ENCODE assay signal across 9 cellular contexts in the genomic region with DNA sequence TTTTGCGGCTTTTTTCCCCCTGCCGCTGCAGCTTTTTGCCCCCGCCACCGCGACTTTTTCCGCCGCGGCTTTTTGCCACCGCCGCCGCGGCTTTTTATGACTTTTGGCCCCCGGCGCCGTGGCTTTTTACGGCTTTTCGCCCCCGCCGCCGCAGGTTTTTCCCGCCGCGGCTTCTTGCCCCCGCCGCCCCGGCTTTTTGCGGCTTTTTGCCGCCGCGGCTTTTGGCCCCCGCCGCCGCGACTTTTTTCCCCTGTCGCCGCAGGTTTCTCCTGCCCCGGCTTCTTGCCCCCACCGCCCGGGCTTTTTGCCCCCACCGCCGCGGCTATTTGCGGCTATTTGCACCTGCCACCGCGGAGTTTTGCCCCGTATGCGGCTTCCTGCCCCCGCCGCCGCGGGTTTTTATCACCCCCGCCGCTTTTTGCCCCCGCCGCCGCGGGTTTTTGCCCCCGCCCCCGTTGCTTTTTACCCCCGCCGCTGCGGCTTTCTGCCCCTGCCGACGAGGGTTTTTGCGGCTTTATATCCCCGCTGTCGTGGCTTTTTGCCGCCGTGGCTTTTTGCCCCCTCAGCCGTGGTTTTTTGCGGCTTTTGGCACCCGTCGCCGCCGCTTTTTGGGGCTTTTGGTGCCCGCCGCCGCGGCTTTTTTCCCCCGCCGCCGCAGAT.
DNase-seq lines count a peak whose midpoint lies in the region; ATAC-seq, FAIRE-seq and TF ChIP-seq lines count a peak whose summit lies in the region.
"Had no signal": no experiment of that assay in that cellular context is flagged by ENCODE, and none has a peak within 500 bp of the region (broad histone marks: within the 10 kb centered on the region; RNA-seq: fewer than 3 reads in every experiment).

No MANE protein-coding gene starts in this region.

- peak overlapping the region in 2 of 3 experiments; percentile 12 to 25 for H3K4me3 ChIP-seq in mammary epithelial cell (replicated peaks in 1 of 3; ENCODE audit: insufficient read depth in 1 of 3, low read depth in 2 of 3, low read length in 3 of 3)
- H3K4me3 ChIP-seq in HepG2 (replicated peaks in 1 of 3; ENCODE audit: insufficient read depth in 1 of 3, low read depth in 2 of 3, low read length in 3 of 3), result peak overlapping the region; percentile 46 to 61 (median 60); a peak in 5 of 6 replicates

- H2AFZ ChIP-seq in mammary epithelial cell (ENCODE audit: low read depth, low read length) (peak overlapping the region; percentile 49), HepG2 (ENCODE audit: low read length) (no peak overlapping the region)

- dilution Hi-C loops in mammary epithelial cell (cut with HindIII; ENCODE audit: low sequenced_read_pairs), result no loop called here

- DNase-seq in Right ventricle myocardium inferior (ENCODE audit: missing footprints), result peak; percentile 70
- DNase-seq in cardiac septum (ENCODE audit: low spot score), result no peak
- peak; percentile 2 for DNase-seq in mammary epithelial cell
- DNase-seq in HepG2 (ENCODE audit: low spot score), result no peak
- peak; percentile 54 for DNase-seq in urothelium cell line (ENCODE audit: low spot score)
- no peak for DNase-seq in NCI-H146 (lab: John Stamatoyannopoulos, UW)
- DNase-seq: DND-41 had no signal

- POLR2A ChIA-PET in HepG2 (lab: Yijun Ruan, JAX), result no interaction called here

- H3K27me3 ChIP-seq in mammary epithelial cell (ENCODE audit: insufficient read depth, low read length) (peaks cover 16% of the 10 kb centered on the region), HepG2 (ENCODE audit: control insufficient read depth in 1 of 2, insufficient read depth in 2 of 2, low read length in 2 of 2) (peaks cover 6 to 17% of the 10 kb centered on the region in 2 experiments; a peak in 3 of 5 replicates)

- BruUV-seq in mammary epithelial cell (replicated peaks; lab: Mats Ljungman, UMichigan), result no TSS peak
- BruUV-seq in HepG2 (replicated peaks; lab: Mats Ljungman, UMichigan), result no TSS peak

- CTCF ChIA-PET in mammary epithelial cell (lab: Charles Lee; ENCODE audit: low non-redundant PET), result no interaction called here
- CTCF ChIA-PET in HepG2 (lab: Yijun Ruan, JAX; ENCODE audit: low intra/inter-chr PET ratio, low total read pairs), result no interaction called here

- intact Hi-C loops in Right ventricle myocardium inferior (cut with DNase I) (no loop called here), cardiac septum (cut with DNase I) (no loop called here), mammary epithelial cell (cut with micrococcal nuclease) (no loop called here), HepG2 (cut with micrococcal nuclease; ENCODE audit: unreplicated experiment) (no loop called here)

- no peaks in the 10 kb centered on the region for H3K79me2 ChIP-seq in mammary epithelial cell (ENCODE audit: insufficient read depth, low read length)
- H3K79me2 ChIP-seq in HepG2 (ENCODE audit: insufficient read depth, low read length), result no peaks in the 10 kb centered on the region

- peak overlapping the region; percentile 41 for H3K4me2 ChIP-seq in mammary epithelial cell (ENCODE audit: insufficient read depth, low read depth, low read length)
- H3K4me2 ChIP-seq in HepG2 (ENCODE audit: low read depth, low read length), result peak overlapping the region; percentile 61

- no peaks in the 10 kb centered on the region for H4K20me1 ChIP-seq in mammary epithelial cell (ENCODE audit: insufficient read depth, low read length)
- no peaks in the 10 kb centered on the region for H4K20me1 ChIP-seq in HepG2 (ENCODE audit: insufficient read depth, low read length)

- WGBS in mammary epithelial cell (ENCODE audit: low coverage, missing lambda C conversion rate), result 6% methylated on average over 54 of the region's 82 CpGs
- WGBS in HepG2 (ENCODE audit: low lambda C conversion rate), result 13% methylated on average over 82 of the region's 82 CpGs

- no peak for TF ChIP-seq RAD21 in HepG2 (CRISPR knock-in tag; IDR thresholded peaks at IDR 0.05)

- H3K4me1 ChIP-seq in mammary epithelial cell (ENCODE audit: insufficient read depth, low read length) (no peaks in the 10 kb centered on the region), HepG2 (ENCODE audit: insufficient read depth, low read length) (no peaks in the 10 kb centered on the region)

- in situ Hi-C loops in mammary epithelial cell (cut with MboI; ENCODE audit: low sequenced_read_pairs in 2 of 2), result no loop called here
- in situ Hi-C loops in HepG2 (cut with HindIII; ENCODE audit: extremely low pct_ligation_motif_present, low pct_unique_long_range_greater_than_20kb), result no loop called here

- no peak for FAIRE-seq in HepG2 (lab: Jason Lieb, UNC)
- no peak for FAIRE-seq in urothelium cell line (lab: Jason Lieb, UNC)

- H3K27ac ChIP-seq in mammary epithelial cell (ENCODE audit: insufficient read depth, low read depth, low read length) (no peak overlapping the region), HepG2 (ENCODE audit: extremely low read length, insufficient read depth, low read length) (no peak overlapping the region)

- H3K36me3 ChIP-seq in mammary epithelial cell (ENCODE audit: insufficient read depth, low read length) (no peaks in the 10 kb centered on the region), HepG2 (replicated peaks in 1 of 2; ENCODE audit: control insufficient read depth in 1 of 2, insufficient read depth in 2 of 2, low read length in 2 of 2) (no peaks in the 10 kb centered on the region)

- ATAC-seq in Right ventricle myocardium inferior (peak; percentile 13), HepG2 (peak; percentile 60), HG03135 (IDR thresholded peaks at IDR 0.05; ENCODE audit: unreplicated experiment) (no peak), HG02938 (IDR thresholded peaks at IDR 0.05; ENCODE audit: unreplicated experiment) (no peak)

- H3K9me3 ChIP-seq in mammary epithelial cell (replicated peaks; ENCODE audit: insufficient read depth, low read length) (no peaks in the 10 kb centered on the region), HepG2 (ENCODE audit: low read length) (no peaks in the 10 kb centered on the region)

- TF ChIP-seq CTCF in mammary epithelial cell (conservative IDR thresholded peaks at IDR 0.05 in 1 of 2, IDR thresholded peaks at IDR 0.05 in 1 of 2; ENCODE audit: extremely low read depth in 1 of 2, insufficient read depth in 1 of 2, low read depth in 1 of 2, low read length in 2 of 2) (no peak), HepG2 (CRISPR knock-in tag; IDR thresholded peaks at IDR 0.05) (no peak)

- H3K9ac ChIP-seq in mammary epithelial cell (ENCODE audit: insufficient read depth, low read length) (no peak overlapping the region), HepG2 (ENCODE audit: insufficient read depth, low read depth, low read length) (no peak overlapping the region)

- no peak for TF ChIP-seq POLR2A in HepG2 (IDR thresholded peaks at IDR 0.05; ENCODE audit: insufficient read depth in 1 of 2, low read depth in 2 of 2, low read length in 2 of 2)

- TF ChIP-seq EP300 in HepG2 (IDR thresholded peaks at IDR 0.05; ENCODE audit: low read depth in 2 of 2, low read length in 2 of 2) (no peak), HepG2 (CRISPR knock-in tag; IDR thresholded peaks at IDR 0.05; ENCODE audit: borderline replicate concordance) (no peak)

TF ChIP-seq in HepG2, 621 proteins besides CTCF, POLR2A, EP300 and RAD21 (continues in another document):
- TF ChIP-seq RNF2 (conservative IDR thresholded peaks at IDR 0.05; ENCODE audit: low read depth) (peak; percentile 29; the same call in 1 of the 2 replicates), EZH2 (conservative IDR thresholded peaks at IDR 0.05; ENCODE audit: low read depth, low read length) (peak; percentile 99), SMAD1 (CRISPR knock-in tag; IDR thresholded peaks at IDR 0.05; ENCODE audit: borderline replicate concordance, low read depth) (no peak), ZNF512B (CRISPR knock-in tag; IDR thresholded peaks at IDR 0.05; ENCODE audit: borderline replicate concordance) (peak; percentile 49; the same call in 1 of the 2 replicates), YEATS2 (CRISPR knock-in tag; IDR thresholded peaks at IDR 0.05; ENCODE audit: borderline replicate concordance) (no peak), CBX2 (IDR thresholded peaks at IDR 0.05; ENCODE audit: low read depth, low read length) (peak; percentile 71; the same call in 1 of the 2 replicates), CBX2 (CRISPR knock-in tag; IDR thresholded peaks at IDR 0.05; ENCODE audit: low read depth) (no peak), PATZ1 (CRISPR knock-in tag; IDR thresholded peaks at IDR 0.05) (peak; percentile 51), SUZ12 (IDR thresholded peaks at IDR 0.05; ENCODE audit: low read depth, low read length) (peak; percentile 20; the same call in 1 of the 2 replicates)

Comparison
In these comparisons a context has a peak if more than half of its experiments do, and no peak if none do; other contexts are left out.
1. DNase-seq: peak in Right ventricle myocardium inferior (single experiment), mammary epithelial cell (single experiment) and urothelium cell line (single experiment); none in cardiac septum (single experiment), HepG2 (single experiment) and NCI-H146 (single experiment).
2. ATAC-seq: peak in Right ventricle myocardium inferior (single experiment) and HepG2 (single experiment); none in HG03135 (single experiment) and HG02938 (single experiment).